24 cellular contexts compared by ENCODE assay signal in the genomic region with DNA sequence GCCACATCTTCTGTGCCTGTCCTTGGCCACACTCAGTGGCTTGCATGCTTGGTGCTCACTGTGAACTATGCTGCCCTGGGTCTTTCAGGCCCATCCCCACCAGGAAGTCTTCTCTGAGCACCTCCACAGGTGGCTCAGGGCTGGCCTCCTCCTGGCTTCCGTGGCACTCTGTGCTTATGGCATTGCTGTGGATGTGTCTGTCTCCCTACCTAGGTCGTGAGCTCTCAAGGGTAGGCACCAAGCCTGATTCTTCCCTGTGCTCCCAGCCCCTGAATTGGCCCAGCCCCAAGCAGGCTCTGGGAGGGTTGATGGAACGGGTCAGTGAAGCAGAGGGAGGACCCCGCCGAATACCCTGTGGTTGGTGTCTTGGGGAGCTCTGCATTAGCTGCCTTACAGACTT.
DNase-seq lines count a peak whose midpoint lies in the region; FAIRE-seq and TF ChIP-seq lines count a peak whose summit lies in the region.
"Had no signal": no experiment of that assay in that cellular context is flagged by ENCODE, and none has a peak within 500 bp of the region (broad histone marks: within the 10 kb centered on the region; RNA-seq: fewer than 3 reads in every experiment).

No MANE protein-coding gene starts in this region.

- intact Hi-C loops in activated CD4-positive, alpha-beta T cell treated with anti-CD3 and anti-CD28 coated beads, Interleukin-2, amount 10 ng/mL, durations not matched to agents 24 days and 14 days (cut with micrococcal nuclease) = no loop called here

- POLR2A ChIA-PET in RWPE1 (lab: Yijun Ruan, JAX; ENCODE audit: low non-redundant PET) = no interaction called here

- H3K4me1 ChIP-seq in BLaER1 (peaks cover 81% of the 10 kb centered on the region), keratinocyte (ENCODE audit: control insufficient read depth, extremely low read depth, insufficient read depth, low read length) (peaks cover 60% of the 10 kb centered on the region), neural progenitor cell (no peaks in the 10 kb centered on the region)
- H3K4me1 ChIP-seq: prostate gland had no signal

- peaks cover 89% of the 10 kb centered on the region for H3K4me1 Mint-ChIP-seq in activated CD4-positive, alpha-beta T cell treated with anti-CD3 and anti-CD28 coated beads, Interleukin-2, amount 10 ng/mL, durations not matched to agents 24 days and 14 days
- peaks cover 4% of the 10 kb centered on the region for H3K4me1 Mint-ChIP-seq in neural progenitor cell

- peak overlapping the region; percentile 15 for H3K27ac Mint-ChIP-seq in activated CD4-positive, alpha-beta T cell treated with anti-CD3 and anti-CD28 coated beads, Interleukin-2, amount 10 ng/mL, durations not matched to agents 24 days and 14 days
- no peak overlapping the region for H3K27ac Mint-ChIP-seq in neural progenitor cell
- H3K27ac Mint-ChIP-seq: memory B cell had no signal

- H3K27ac ChIP-seq in BLaER1 = peak overlapping the region; percentile 69; the same call in 1 of the 2 replicates
- H3K27ac ChIP-seq in RWPE1 = peak overlapping the region; percentile 37; the same call in 1 of the 2 replicates
- H3K27ac ChIP-seq in keratinocyte (ENCODE audit: control insufficient read depth, insufficient read depth, low read length) = no peak overlapping the region
- no peak overlapping the region for H3K27ac ChIP-seq in neural progenitor cell
- H3K27ac ChIP-seq: KMS-11, prostate gland, SK-N-MC, vagina had no signal

- H3K27me3 ChIP-seq in BLaER1 = no peaks in the 10 kb centered on the region; the same call in 1 of the 2 replicates
- no peaks in the 10 kb centered on the region for H3K27me3 ChIP-seq in keratinocyte (ENCODE audit: control insufficient read depth, extremely low read depth, insufficient read depth, low read length)
- H3K27me3 ChIP-seq in neural progenitor cell = no peaks in the 10 kb centered on the region
- H3K27me3 ChIP-seq: neutrophil, vagina had no signal

- no peak overlapping the region for H2AFZ ChIP-seq in keratinocyte (ENCODE audit: control insufficient read depth, low read length)
- H2AFZ ChIP-seq in neural progenitor cell (replicated peaks) = no peak overlapping the region

- H3K4me2 ChIP-seq in BLaER1 (peak overlapping the region; percentile 78; the same call in 1 of the 2 replicates), keratinocyte (ENCODE audit: control insufficient read depth, extremely low read depth, insufficient read depth, low read depth, low read length) (no peak overlapping the region), neural progenitor cell (no peak overlapping the region)
- H3K4me2 ChIP-seq: KMS-11 had no signal

- no peak overlapping the region for H3K4me3 ChIP-seq in BLaER1
- H3K4me3 ChIP-seq in keratinocyte (ENCODE audit: control insufficient read depth in 2 of 3, extremely low read depth in 1 of 3, insufficient read depth in 2 of 3, low read depth in 1 of 3, low read length in 3 of 3) = no peak overlapping the region
- H3K4me3 ChIP-seq in neural progenitor cell = no peak overlapping the region
- H3K4me3 ChIP-seq: prostate gland, SK-N-MC, vagina had no signal

- CTCF ChIA-PET in RWPE1 (lab: Yijun Ruan, JAX) = interaction anchor here (0.8 kb wide), 1 partner anchor 120 kb away, joined by 5 read pairs; no protein-coding TSS in a partner anchor

- no peaks in the 10 kb centered on the region for H4K20me1 ChIP-seq in BLaER1
- H4K20me1 ChIP-seq in keratinocyte (ENCODE audit: control insufficient read depth, extremely low read depth, insufficient read depth, low read length) = no peaks in the 10 kb centered on the region
- H4K20me1 ChIP-seq in neural progenitor cell (ENCODE audit: low read depth) = no peaks in the 10 kb centered on the region

- H3K27me3 Mint-ChIP-seq in activated CD4-positive, alpha-beta T cell treated with anti-CD3 and anti-CD28 coated beads, Interleukin-2, amount 10 ng/mL, durations not matched to agents 24 days and 14 days = no peaks in the 10 kb centered on the region
- H3K27me3 Mint-ChIP-seq in neural progenitor cell (ENCODE audit: insufficient read depth, low read depth) = peaks cover 6% of the 10 kb centered on the region
- H3K27me3 Mint-ChIP-seq: activated CD4-positive, alpha-beta T cell treated with anti-CD3 and anti-CD28 coated beads for 36 hours; brain; CD4-positive, alpha-beta T cell; memory B cell had no signal

- H3K36me3 ChIP-seq in BLaER1 (no peaks in the 10 kb centered on the region), keratinocyte (ENCODE audit: control insufficient read depth in 2 of 2, extremely low read depth in 1 of 2, insufficient read depth in 2 of 2, low read length in 2 of 2) (no peaks in the 10 kb centered on the region), neural progenitor cell (no peaks in the 10 kb centered on the region)
- H3K36me3 ChIP-seq: neutrophil, prostate gland, vagina had no signal

- DNase-seq in activated CD4-positive, alpha-beta T cell treated with anti-CD3 and anti-CD28 coated beads, Interleukin-2, amount 10 ng/mL, durations not matched to agents 24 days and 14 days = no peak
- no peak for DNase-seq in activated CD4-positive, alpha-beta T cell treated with anti-CD3 and anti-CD28 coated beads, Interleukin-2, amount 50 U/mL, for 4 hours
- DNase-seq in RWPE1 (ENCODE audit: low spot score) (no peak), keratinocyte (ENCODE audit: low read depth, low spot score) (no peak), GF-D8 (lab: John Stamatoyannopoulos, UW) (no peak), NCI-H1092 treated with DMSO at 0.1 percent for 48 hours (lab: John Stamatoyannopoulos, UW) (no peak), neural progenitor cell (ENCODE audit: low spot score) (no peak)
- DNase-seq: activated CD4-positive, alpha-beta T cell treated with anti-CD3 and anti-CD28 coated beads for 36 hours; CD4-positive, alpha-beta T cell; effector CD8-positive, alpha-beta T cell; EL; head of caudate nucleus; NCI-H146; NCI-H446 treated with DMSO at 0.1 percent for 48 hours; stimulated activated CD4-positive, alpha-beta T cell treated with anti-CD3 and anti-CD28 coated beads, Interleukin-15, amount 100 ng/mL, for 24 hours; stimulated activated naive CD4-positive, alpha-beta T cell treated with Interleukin-2 at 50 U/mL for 16 hours had no signal

- H3K9ac ChIP-seq in BLaER1 (no peak overlapping the region), keratinocyte (ENCODE audit: control insufficient read depth, extremely low read depth, insufficient read depth, low read length) (no peak overlapping the region), neural progenitor cell (no peak overlapping the region)
- H3K9ac ChIP-seq: KMS-11 had no signal

- no peak overlapping the region for H3K4me3 Mint-ChIP-seq in activated CD4-positive, alpha-beta T cell treated with anti-CD3 and anti-CD28 coated beads, Interleukin-2, amount 10 ng/mL, durations not matched to agents 24 days and 14 days
- no peak overlapping the region for H3K4me3 Mint-ChIP-seq in neural progenitor cell
- H3K4me3 Mint-ChIP-seq: activated CD4-positive, alpha-beta T cell treated with anti-CD3 and anti-CD28 coated beads for 36 hours; brain; memory B cell had no signal

- no peaks in the 10 kb centered on the region for H3K79me2 ChIP-seq in keratinocyte (ENCODE audit: control insufficient read depth, insufficient read depth, low read length)
- no peaks in the 10 kb centered on the region for H3K79me2 ChIP-seq in neural progenitor cell (ENCODE audit: low read depth)

- no peak for TF ChIP-seq CTCF in RWPE1 (conservative IDR thresholded peaks at IDR 0.05; ENCODE audit: low read depth)
- no peak for TF ChIP-seq CTCF in keratinocyte (optimal IDR thresholded peaks at IDR 0.05 in 1 of 3, IDR thresholded peaks at IDR 0.05 in 1 of 3, conservative IDR thresholded peaks at IDR 0.05 in 1 of 3; ENCODE audit: extremely low read depth in 1 of 3, insufficient read depth in 2 of 3, low read length in 3 of 3)
- no peak for TF ChIP-seq CTCF in neural progenitor cell (IDR thresholded peaks at IDR 0.05)

- no peaks in the 10 kb centered on the region for H3K36me3 Mint-ChIP-seq in activated CD4-positive, alpha-beta T cell treated with anti-CD3 and anti-CD28 coated beads, Interleukin-2, amount 10 ng/mL, durations not matched to agents 24 days and 14 days (ENCODE audit: low read depth)
- H3K36me3 Mint-ChIP-seq in neural progenitor cell = no peaks in the 10 kb centered on the region
- H3K36me3 Mint-ChIP-seq: brain, memory B cell had no signal

- no peaks in the 10 kb centered on the region for H3K9me1 ChIP-seq in keratinocyte (ENCODE audit: control insufficient read depth, extremely low read depth, insufficient read depth, low read length)

- H3K9me3 Mint-ChIP-seq in activated CD4-positive, alpha-beta T cell treated with anti-CD3 and anti-CD28 coated beads, Interleukin-2, amount 10 ng/mL, durations not matched to agents 24 days and 14 days = no peaks in the 10 kb centered on the region
- no peaks in the 10 kb centered on the region for H3K9me3 Mint-ChIP-seq in neural progenitor cell
- H3K9me3 Mint-ChIP-seq: CD4-positive, alpha-beta T cell; memory B cell had no signal

- dilution Hi-C loops in keratinocyte (cut with MboI; ENCODE audit: extremely low pct_ligation_motif_present, low sequenced_read_pairs) = no loop called here

- peak; percentile 26 for FAIRE-seq in keratinocyte (lab: Jason Lieb, UNC)

- H3F3A ChIP-seq in neural progenitor cell (ENCODE audit: low read depth) = no peaks in the 10 kb centered on the region

- no peaks in the 10 kb centered on the region for H3K9me3 ChIP-seq in BLaER1
- no peaks in the 10 kb centered on the region for H3K9me3 ChIP-seq in keratinocyte (ENCODE audit: control insufficient read depth, low read depth, low read length)
- no peaks in the 10 kb centered on the region for H3K9me3 ChIP-seq in neural progenitor cell (ENCODE audit: low read depth)
- H3K9me3 ChIP-seq: neutrophil, prostate gland, vagina had no signal

Comparison
In these comparisons a context has a peak if more than half of its experiments do, and no peak if none do; other contexts are left out.
1. H3K27ac ChIP-seq: peak in BLaER1 (single experiment) and RWPE1 (single experiment); none in keratinocyte (single experiment) and neural progenitor cell (single experiment).